ENCODE assay signal across 1 cellular context in the genomic region with DNA sequence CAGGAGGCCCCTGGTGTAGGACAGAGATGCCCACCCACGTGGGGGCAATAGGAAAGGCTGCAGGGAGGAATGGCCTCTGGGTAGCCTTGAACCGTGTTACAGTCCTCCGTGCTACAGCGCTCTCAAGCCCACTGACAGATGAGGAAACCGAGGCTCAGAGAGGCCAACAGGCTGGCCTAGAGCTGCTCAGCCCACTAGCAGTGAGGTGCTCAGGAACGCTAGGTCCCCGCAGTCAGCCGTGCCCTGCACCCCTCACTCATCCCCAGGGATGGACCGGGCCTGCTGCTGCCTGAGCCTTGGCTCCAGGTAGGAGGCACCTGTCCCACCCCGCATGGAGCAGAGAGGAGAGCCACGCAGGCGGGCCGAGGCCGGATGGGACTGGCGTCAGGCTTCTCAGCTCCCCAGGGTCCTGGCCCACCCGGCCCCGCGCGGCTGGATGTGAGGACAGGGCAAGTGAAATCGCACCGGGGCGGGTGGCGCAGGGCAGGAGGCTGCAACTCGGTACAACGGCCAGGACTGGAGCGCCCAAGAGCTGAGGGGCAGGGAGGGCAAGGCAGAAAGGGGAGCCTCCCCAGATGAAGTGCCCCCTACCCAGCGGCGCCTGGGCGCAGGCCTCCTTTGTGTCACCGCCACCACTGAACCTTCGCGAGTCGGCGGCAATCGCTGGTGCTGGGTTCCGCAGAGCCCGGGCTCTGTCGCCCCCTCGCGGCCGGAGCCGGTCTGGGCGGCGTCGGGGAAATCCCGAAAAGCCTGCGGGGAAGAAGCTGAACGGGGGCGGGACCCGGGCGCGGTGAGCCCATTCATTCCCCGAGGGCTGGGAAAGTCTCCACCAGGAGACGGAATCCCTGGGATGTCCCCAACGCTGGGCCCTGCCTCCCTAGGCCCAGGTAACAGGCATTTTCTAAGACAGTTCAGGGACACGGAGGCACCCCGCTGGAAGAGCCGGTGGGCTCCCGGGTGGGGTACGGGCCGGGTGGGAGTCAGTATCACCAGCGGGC.
TF ChIP-seq lines count a peak whose summit lies in the region.

No MANE protein-coding gene starts in this region.

TF ChIP-seq in HepG2, 621 proteins besides CTCF, POLR2A, EP300 and RAD21 (continued from another document and continues in another):
- TF ChIP-seq HMGXB3 (CRISPR knock-in tag; IDR thresholded peaks at IDR 0.05; ENCODE audit: borderline replicate concordance), result 0 out of 2 replicates have a peak, but pooled peaks have one; percentile 41
- no peak for TF ChIP-seq ZNF589 (CRISPR knock-in tag; conservative IDR thresholded peaks at IDR 0.05)
- TF ChIP-seq ZNF24 (IDR thresholded peaks at IDR 0.05), result no peak
- TF ChIP-seq FOXK1 (CRISPR knock-in tag; IDR thresholded peaks at IDR 0.05; ENCODE audit: borderline replicate concordance, low read depth), result no peak
- TF ChIP-seq HNRNPLL (IDR thresholded peaks at IDR 0.05; ENCODE audit: low read depth, low read length, poor library complexity, severe bottlenecking), result no peak
- TF ChIP-seq ZBTB4 (CRISPR knock-in tag; IDR thresholded peaks at IDR 0.05; ENCODE audit: borderline replicate concordance), result 0 out of 2 replicates have a peak, but pooled peaks have one; percentile 19
- no peak for TF ChIP-seq ZNF260 (CRISPR knock-in tag; IDR thresholded peaks at IDR 0.05; ENCODE audit: borderline replicate concordance, low read depth)
- TF ChIP-seq PLRG1 (conservative IDR thresholded peaks at IDR 0.05), result no peak
- no peak for TF ChIP-seq TRIM24 (CRISPR knock-in tag; IDR thresholded peaks at IDR 0.05)
- TF ChIP-seq HNF1A (IDR thresholded peaks at IDR 0.05; ENCODE audit: low read depth), result no peak
- no peak for TF ChIP-seq HNF1A (CRISPR knock-in tag; IDR thresholded peaks at IDR 0.05; ENCODE audit: borderline replicate concordance)
- TF ChIP-seq FOXO1 (CRISPR knock-in tag; IDR thresholded peaks at IDR 0.05), result peak; percentile 44; the same call in 1 of the 2 replicates
- no peak for TF ChIP-seq CENPT (CRISPR knock-in tag; IDR thresholded peaks at IDR 0.05; ENCODE audit: low read depth)
- TF ChIP-seq SP4 (CRISPR knock-in tag; IDR thresholded peaks at IDR 0.05), result no peak
- no peak for TF ChIP-seq NR2F2 (IDR thresholded peaks at IDR 0.05; ENCODE audit: borderline replicate concordance, low read depth)
- TF ChIP-seq PBX3 (CRISPR knock-in tag; IDR thresholded peaks at IDR 0.05; ENCODE audit: borderline replicate concordance), result no peak
- TF ChIP-seq PPARG (CRISPR knock-in tag; conservative IDR thresholded peaks at IDR 0.05), result no peak
- no peak for TF ChIP-seq YEATS4 (CRISPR knock-in tag; IDR thresholded peaks at IDR 0.05; ENCODE audit: borderline replicate concordance)
- TF ChIP-seq, protein P1, sequence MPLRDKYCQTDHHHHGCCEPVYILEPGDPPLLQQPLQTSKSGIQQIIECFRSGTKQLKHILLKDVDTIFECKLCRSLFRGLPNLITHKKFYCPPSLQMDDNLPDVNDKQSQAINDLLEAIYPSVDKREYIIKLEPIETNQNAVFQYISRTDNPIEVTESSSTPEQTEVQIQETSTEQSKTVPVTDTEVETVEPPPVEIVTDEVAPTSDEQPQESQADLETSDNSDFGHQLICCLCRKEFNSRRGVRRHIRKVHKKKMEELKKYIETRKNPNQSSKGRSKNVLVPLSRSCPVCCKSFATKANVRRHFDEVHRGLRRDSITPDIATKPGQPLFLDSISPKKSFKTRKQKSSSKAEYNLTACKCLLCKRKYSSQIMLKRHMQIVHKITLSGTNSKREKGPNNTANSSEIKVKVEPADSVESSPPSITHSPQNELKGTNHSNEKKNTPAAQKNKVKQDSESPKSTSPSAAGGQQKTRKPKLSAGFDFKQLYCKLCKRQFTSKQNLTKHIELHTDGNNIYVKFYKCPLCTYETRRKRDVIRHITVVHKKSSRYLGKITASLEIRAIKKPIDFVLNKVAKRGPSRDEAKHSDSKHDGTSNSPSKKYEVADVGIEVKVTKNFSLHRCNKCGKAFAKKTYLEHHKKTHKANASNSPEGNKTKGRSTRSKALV (CRISPR knock-in tag; IDR thresholded peaks at IDR 0.05), result peak; percentile 65; the same call in 1 of the 2 replicates
- TF ChIP-seq JDP2 (CRISPR knock-in tag; IDR thresholded peaks at IDR 0.05; ENCODE audit: borderline replicate concordance), result no peak
- TF ChIP-seq, protein P2, sequence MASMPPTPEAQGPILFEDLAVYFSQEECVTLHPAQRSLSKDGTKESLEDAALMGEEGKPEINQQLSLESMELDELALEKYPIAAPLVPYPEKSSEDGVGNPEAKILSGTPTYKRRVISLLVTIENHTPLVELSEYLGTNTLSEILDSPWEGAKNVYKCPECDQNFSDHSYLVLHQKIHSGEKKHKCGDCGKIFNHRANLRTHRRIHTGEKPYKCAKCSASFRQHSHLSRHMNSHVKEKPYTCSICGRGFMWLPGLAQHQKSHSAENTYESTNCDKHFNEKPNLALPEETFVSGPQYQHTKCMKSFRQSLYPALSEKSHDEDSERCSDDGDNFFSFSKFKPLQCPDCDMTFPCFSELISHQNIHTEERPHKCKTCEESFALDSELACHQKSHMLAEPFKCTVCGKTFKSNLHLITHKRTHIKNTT (CRISPR knock-in tag; IDR thresholded peaks at IDR 0.05), result no peak
- peak; percentile 36 for TF ChIP-seq NCOA2 (CRISPR knock-in tag; IDR thresholded peaks at IDR 0.05)
- peak; percentile 70 for TF ChIP-seq SAP130 (CRISPR knock-in tag; IDR thresholded peaks at IDR 0.05; ENCODE audit: low read depth)
- TF ChIP-seq HOXA7 (CRISPR knock-in tag; IDR thresholded peaks at IDR 0.05), result no peak
- no peak for TF ChIP-seq HMG20B (CRISPR knock-in tag; conservative IDR thresholded peaks at IDR 0.05)
- no peak for TF ChIP-seq ONECUT2 (CRISPR knock-in tag; IDR thresholded peaks at IDR 0.05)
- peak; percentile 57 for TF ChIP-seq TAF15 (IDR thresholded peaks at IDR 0.05; ENCODE audit: low read depth, low read length, poor library complexity, severe bottlenecking)
- TF ChIP-seq NFIB (CRISPR knock-in tag; IDR thresholded peaks at IDR 0.05; ENCODE audit: borderline replicate concordance), result no peak
- TF ChIP-seq ZNF790 (CRISPR knock-in tag; IDR thresholded peaks at IDR 0.05; ENCODE audit: borderline replicate concordance), result no peak
- TF ChIP-seq, protein P3, sequence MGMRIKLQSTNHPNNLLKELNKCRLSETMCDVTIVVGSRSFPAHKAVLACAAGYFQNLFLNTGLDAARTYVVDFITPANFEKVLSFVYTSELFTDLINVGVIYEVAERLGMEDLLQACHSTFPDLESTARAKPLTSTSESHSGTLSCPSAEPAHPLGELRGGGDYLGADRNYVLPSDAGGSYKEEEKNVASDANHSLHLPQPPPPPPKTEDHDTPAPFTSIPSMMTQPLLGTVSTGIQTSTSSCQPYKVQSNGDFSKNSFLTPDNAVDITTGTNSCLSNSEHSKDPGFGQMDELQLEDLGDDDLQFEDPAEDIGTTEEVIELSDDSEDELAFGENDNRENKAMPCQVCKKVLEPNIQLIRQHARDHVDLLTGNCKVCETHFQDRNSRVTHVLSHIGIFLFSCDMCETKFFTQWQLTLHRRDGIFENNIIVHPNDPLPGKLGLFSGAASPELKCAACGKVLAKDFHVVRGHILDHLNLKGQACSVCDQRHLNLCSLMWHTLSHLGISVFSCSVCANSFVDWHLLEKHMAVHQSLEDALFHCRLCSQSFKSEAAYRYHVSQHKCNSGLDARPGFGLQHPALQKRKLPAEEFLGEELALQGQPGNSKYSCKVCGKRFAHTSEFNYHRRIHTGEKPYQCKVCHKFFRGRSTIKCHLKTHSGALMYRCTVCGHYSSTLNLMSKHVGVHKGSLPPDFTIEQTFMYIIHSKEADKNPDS (CRISPR knock-in tag; IDR thresholded peaks at IDR 0.05), result no peak
- TF ChIP-seq ZMYM4 (CRISPR knock-in tag; IDR thresholded peaks at IDR 0.05), result no peak; the same call in 1 of the 2 replicates
- TF ChIP-seq ZFAT (CRISPR knock-in tag; conservative IDR thresholded peaks at IDR 0.05), result no peak
- peak; percentile 52; the same call in 1 of the 2 replicates for TF ChIP-seq BORCS8-MEF2B (CRISPR knock-in tag; IDR thresholded peaks at IDR 0.05)
